1 cellular context compared by ENCODE assay signal in genomic region chr3:82633319-82633718, GRCh38.
TF ChIP-seq lines count a peak whose summit lies in the region.

No MANE protein-coding gene starts in this region.

TF ChIP-seq in GM12878, 131 proteins besides CTCF, POLR2A, EP300 and RAD21:
- TF ChIP-seq GABPA (IDR thresholded peaks at IDR 0.05; ENCODE audit: low read depth) (no peak), CHD1 (IDR thresholded peaks at IDR 0.05; ENCODE audit: low read depth, low read length) (no peak), CEBPB (IDR thresholded peaks at IDR 0.05; ENCODE audit: borderline replicate concordance in 1 of 2, low read depth in 2 of 2, low read length in 2 of 2) (no peak)
- TF ChIP-seq, protein P1, sequence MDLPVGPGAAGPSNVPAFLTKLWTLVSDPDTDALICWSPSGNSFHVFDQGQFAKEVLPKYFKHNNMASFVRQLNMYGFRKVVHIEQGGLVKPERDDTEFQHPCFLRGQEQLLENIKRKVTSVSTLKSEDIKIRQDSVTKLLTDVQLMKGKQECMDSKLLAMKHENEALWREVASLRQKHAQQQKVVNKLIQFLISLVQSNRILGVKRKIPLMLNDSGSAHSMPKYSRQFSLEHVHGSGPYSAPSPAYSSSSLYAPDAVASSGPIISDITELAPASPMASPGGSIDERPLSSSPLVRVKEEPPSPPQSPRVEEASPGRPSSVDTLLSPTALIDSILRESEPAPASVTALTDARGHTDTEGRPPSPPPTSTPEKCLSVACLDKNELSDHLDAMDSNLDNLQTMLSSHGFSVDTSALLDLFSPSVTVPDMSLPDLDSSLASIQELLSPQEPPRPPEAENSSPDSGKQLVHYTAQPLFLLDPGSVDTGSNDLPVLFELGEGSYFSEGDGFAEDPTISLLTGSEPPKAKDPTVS (IDR thresholded peaks at IDR 0.05; ENCODE audit: low read depth, low read length): no peak
- TF ChIP-seq, protein P2, sequence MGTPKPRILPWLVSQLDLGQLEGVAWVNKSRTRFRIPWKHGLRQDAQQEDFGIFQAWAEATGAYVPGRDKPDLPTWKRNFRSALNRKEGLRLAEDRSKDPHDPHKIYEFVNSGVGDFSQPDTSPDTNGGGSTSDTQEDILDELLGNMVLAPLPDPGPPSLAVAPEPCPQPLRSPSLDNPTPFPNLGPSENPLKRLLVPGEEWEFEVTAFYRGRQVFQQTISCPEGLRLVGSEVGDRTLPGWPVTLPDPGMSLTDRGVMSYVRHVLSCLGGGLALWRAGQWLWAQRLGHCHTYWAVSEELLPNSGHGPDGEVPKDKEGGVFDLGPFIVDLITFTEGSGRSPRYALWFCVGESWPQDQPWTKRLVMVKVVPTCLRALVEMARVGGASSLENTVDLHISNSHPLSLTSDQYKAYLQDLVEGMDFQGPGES (IDR thresholded peaks at IDR 0.05): no peak
TF ChIP-seq in GM12878: peak in this region for 0.
